9 cellular contexts compared by ENCODE assay signal in the genomic region with DNA sequence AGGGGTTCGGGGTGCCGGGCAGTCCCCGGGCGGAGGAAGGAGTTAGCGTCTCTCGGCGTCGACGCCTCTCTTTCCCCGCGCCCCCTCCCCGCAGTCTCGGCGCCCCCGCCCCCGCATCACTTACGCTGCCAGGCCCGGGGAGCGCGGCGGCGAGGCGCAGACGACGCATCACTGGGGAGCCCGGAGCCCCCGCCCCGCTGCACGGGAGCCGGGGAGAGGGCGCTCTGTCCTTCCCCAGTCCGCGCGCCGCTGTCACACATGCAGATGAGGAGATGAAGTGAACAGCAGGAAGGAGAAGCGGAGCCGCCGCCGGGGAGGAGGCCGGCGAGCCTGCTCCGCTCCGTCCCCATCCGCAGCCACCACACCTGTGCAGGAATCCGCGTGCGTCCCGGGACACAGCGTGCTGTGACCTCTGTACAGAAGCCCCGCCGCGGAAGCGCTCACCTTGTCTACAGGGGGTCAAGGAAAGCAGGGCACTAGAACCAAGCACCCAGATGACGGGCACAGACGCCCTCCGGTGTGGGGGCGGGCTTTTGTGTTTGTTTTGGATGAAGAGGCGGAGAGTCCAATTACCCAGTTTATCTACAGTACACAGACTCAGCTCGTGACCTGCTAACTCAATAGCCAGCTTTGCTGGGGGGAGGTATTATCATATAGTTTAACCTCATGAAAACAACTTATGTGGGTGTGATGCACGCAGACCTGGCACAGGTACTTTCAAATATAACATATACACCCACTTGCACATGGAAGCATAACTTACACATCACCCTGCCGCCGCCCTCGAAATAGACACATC. TPM values are rescaled to one million over a fixed set of nuclear protein-coding genes. Genes with fewer than 3 reads are reported as not detected.
A peak's percentile ranks its signal among the peaks of the same experiment; 100 is the strongest.
DNase-seq lines count a peak whose midpoint lies in the region; ATAC-seq, FAIRE-seq and TF ChIP-seq lines count a peak whose summit lies in the region.
"Had no signal": no experiment of that assay in that cellular context is flagged by ENCODE, and none has a peak within 500 bp of the region (broad histone marks: within the 10 kb centered on the region; RNA-seq: fewer than 3 reads in every experiment).

No MANE protein-coding gene starts in this region.

- TF ChIP-seq EP300 in A549 (IDR thresholded peaks at IDR 0.05) = no peak

- DNase-seq in A549 (ENCODE audit: low read depth in 1 of 2, low spot score in 1 of 2) (no peak), NCI-H1930 (lab: John Stamatoyannopoulos, UW) (peak; percentile 20 to 62), activated T-cell treated with anti-CD3 and anti-CD28 coated beads for 4 hours (peak; percentile 60), urothelium cell line (ENCODE audit: low spot score) (peak; percentile 38)

- H3K36me3 ChIP-seq in esophagus (ENCODE audit: control insufficient read depth in 2 of 2, insufficient read depth in 2 of 2, low read length in 1 of 2) (no peaks in the 10 kb centered on the region), neuron (ENCODE audit: insufficient read depth, low read length) (no peaks in the 10 kb centered on the region)

- WGBS in A549 (ENCODE audit: missing lambda C conversion rate) = 30% methylated on average over 41 of the region's 63 CpGs
- WGBS in esophagus, 2 donors = 7 to 10% methylated on average over 40 to 63 of the region's 63 CpGs

- H3K4me2 ChIP-seq in A549 = peak overlapping the region; percentile 100

- peak; percentile 41 to 65 for ATAC-seq in A549
- ATAC-seq in GM21390 (IDR thresholded peaks at IDR 0.05; ENCODE audit: unreplicated experiment) = no peak
- no peak for ATAC-seq in GM21381 (IDR thresholded peaks at IDR 0.05; ENCODE audit: unreplicated experiment)

- H3K4me3 ChIP-seq in A549 = peak overlapping the region; percentile 66
- peak overlapping the region; percentile 28 to 45 for H3K4me3 ChIP-seq in esophagus (ENCODE audit: low read depth in 1 of 2, low read length in 2 of 2)
- peak overlapping the region; percentile 34 for H3K4me3 ChIP-seq in neuron (ENCODE audit: low read length)

- no peak for TF ChIP-seq RAD21 in A549 (conservative IDR thresholded peaks at IDR 0.05 in 1 of 2, IDR thresholded peaks at IDR 0.05 in 1 of 2)

- peak overlapping the region; percentile 41 for H2AFZ ChIP-seq in neuron (ENCODE audit: low read depth, low read length)

- TF ChIP-seq POLR2A in A549 (IDR thresholded peaks at IDR 0.05; ENCODE audit: low read length) = no peak

- H3K27me3 ChIP-seq in esophagus (ENCODE audit: control insufficient read depth in 1 of 2, insufficient read depth in 2 of 2, low read length in 2 of 2) = peaks cover 0 to 7% of the 10 kb centered on the region in 2 donors
- peaks cover 16% of the 10 kb centered on the region for H3K27me3 ChIP-seq in neuron (ENCODE audit: insufficient read depth, low read length)

- no peak for FAIRE-seq in A549 (lab: Jason Lieb, UNC)
- FAIRE-seq in urothelium cell line (lab: Jason Lieb, UNC) = no peak
- FAIRE-seq: TTC549 had no signal

- H3K27ac ChIP-seq in A549 (peak overlapping the region; percentile 64 to 86; a peak in 5 of 6 replicates), esophagus (ENCODE audit: low read depth in 2 of 2, low read length in 1 of 2) (no peak overlapping the region)

- H3K9me3 ChIP-seq in A549 (no peaks in the 10 kb centered on the region), esophagus (ENCODE audit: control insufficient read depth in 2 of 2, insufficient read depth in 1 of 2, low read depth in 1 of 2, low read length in 1 of 2) (peaks cover 0 to 2% of the 10 kb centered on the region in 2 donors), neuron (ENCODE audit: low read length) (peaks cover 3% of the 10 kb centered on the region)

- CTCF ChIA-PET in A549 (lab: Yijun Ruan, JAX) = interaction anchor here (0.6 to 67.1 kb wide), 10 partner anchors 8 to 428 kb away, joined by 3 to 3627 read pairs (median 4); a partner anchor contains a TSS

- TF ChIP-seq CTCF in A549 (IDR thresholded peaks at IDR 0.05) = no peak

- H3K4me1 ChIP-seq in A549 (peaks cover 14% of the 10 kb centered on the region; the same call in 2 of the 3 replicates), esophagus (ENCODE audit: control insufficient read depth in 2 of 2, insufficient read depth in 2 of 2, low read length in 1 of 2) (peaks cover 6 to 11% of the 10 kb centered on the region in 2 donors), neuron (ENCODE audit: insufficient read depth, low read length) (peaks cover 11% of the 10 kb centered on the region)

- POLR2A ChIA-PET in A549 (lab: Yijun Ruan, JAX) = no interaction called here

TF ChIP-seq in A549, 52 proteins besides CTCF, POLR2A, EP300 and RAD21:
- TF ChIP-seq TP53 (CRISPR knock-in tag; IDR thresholded peaks at IDR 0.05) (no peak), CBX8 (IDR thresholded peaks at IDR 0.05) (no peak), ZSCAN20 (CRISPR knock-in tag; IDR thresholded peaks at IDR 0.05) (no peak), FOSB (CRISPR knock-in tag; IDR thresholded peaks at IDR 0.05) (no peak)
- TF ChIP-seq, protein P1, sequence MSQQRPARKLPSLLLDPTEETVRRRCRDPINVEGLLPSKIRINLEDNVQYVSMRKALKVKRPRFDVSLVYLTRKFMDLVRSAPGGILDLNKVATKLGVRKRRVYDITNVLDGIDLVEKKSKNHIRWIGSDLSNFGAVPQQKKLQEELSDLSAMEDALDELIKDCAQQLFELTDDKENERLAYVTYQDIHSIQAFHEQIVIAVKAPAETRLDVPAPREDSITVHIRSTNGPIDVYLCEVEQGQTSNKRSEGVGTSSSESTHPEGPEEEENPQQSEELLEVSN (IDR thresholded peaks at IDR 0.05; ENCODE audit: borderline replicate concordance, low read depth) = no peak
TF ChIP-seq in A549: peak in this region for 0.

RNA-seq across cellular contexts. Expression of a gene that starts 12.5 kb away (rescaled TPM):
- polyA plus RNA-seq in A549 (2011; rRNA removed) (0.37 and 0.40 TPM in 2 replicates), A549 (2017; fragmentation: RNase III; extraction: RNeasy Plus Mini Kit Qiagen cat#74134 plus additional on column Dnase treatment) (0.32 to 0.51 TPM (median 0.34 TPM) in 3 replicates), esophagus (1 to 10 TPM; 5.5 to 8.0 TPM)
- 0.33 and 0.67 TPM in 2 replicates for polyA plus RNA-seq in A549 (2012; cell fraction: cytosol; rRNA removed)
- polyA plus RNA-seq in A549 (2012; cell fraction: nucleus; rRNA removed) = 0.26 and 0.55 TPM in 2 replicates
- 1.8 and 1.9 TPM in 2 replicates for polyA minus RNA-seq in A549 (2011; rRNA and poly(A)+ RNA removed)

RNA-seq across cellular contexts. Expression of a gene that starts 22.7 kb away (rescaled TPM):
- 22.6 and 29.7 TPM in 2 replicates for polyA plus RNA-seq in A549 (2011; rRNA removed)
- polyA plus RNA-seq in A549 (2012; cell fraction: cytosol; rRNA removed) = 31.1 and 44.6 TPM in 2 replicates
- polyA plus RNA-seq in A549 (2012; cell fraction: nucleus; rRNA removed) = 58.5 and 70.7 TPM in 2 replicates
- 37.8 to 40.9 TPM (median 38.8 TPM) in 3 replicates for polyA plus RNA-seq in A549 (2017; fragmentation: RNase III; extraction: RNeasy Plus Mini Kit Qiagen cat#74134 plus additional on column Dnase treatment)
- polyA minus RNA-seq in A549 (2011; rRNA and poly(A)+ RNA removed) = 34.3 and 54.4 TPM in 2 replicates
- polyA plus RNA-seq in esophagus = 10 to 100 TPM; 14.7 to 28.3 TPM

Comparison
In these comparisons a context has a peak if more than half of its experiments do, and no peak if none do; other contexts are left out.
1. ATAC-seq: peak in A549 (2 of 2); none in GM21390 (single experiment) and GM21381 (single experiment).
2. DNase-seq: peak in NCI-H1930 (2 of 2), activated T-cell treated with anti-CD3 and anti-CD28 coated beads for 4 hours (single experiment) and urothelium cell line (single experiment); none in A549 (0 of 2).
3. H3K27ac ChIP-seq: peak in A549 (2 of 2); none in esophagus (0 of 2).
4. Peak in every context shown above with its lines, with median percentiles within 50 percentile points of each other: H3K4me3 ChIP-seq.